ENCODE assay signal across 26 cellular contexts in the genomic region with DNA sequence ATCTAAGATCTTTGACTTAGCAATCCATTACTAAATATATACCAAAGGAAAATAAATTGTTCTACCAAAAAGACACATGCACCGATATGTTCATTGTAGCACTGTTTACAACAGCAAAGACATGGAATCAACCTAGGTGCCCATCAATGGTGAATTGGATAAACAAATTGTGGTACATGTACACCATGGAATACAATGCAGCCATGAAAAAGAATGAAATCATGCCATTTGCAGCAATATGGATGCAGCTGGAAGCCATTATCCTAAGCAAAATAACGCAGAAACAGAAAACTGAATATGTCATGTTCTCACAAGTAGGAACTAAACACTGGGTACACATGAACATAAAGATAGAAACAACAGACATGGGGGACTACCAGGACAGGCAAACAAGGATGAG.
DNase-seq lines count a peak whose midpoint lies in the region; FAIRE-seq and TF ChIP-seq lines count a peak whose summit lies in the region.
"Had no signal": no experiment of that assay in that cellular context is flagged by ENCODE, and none has a peak within 500 bp of the region (broad histone marks: within the 10 kb centered on the region; RNA-seq: fewer than 3 reads in every experiment).

No MANE protein-coding gene starts in this region.

- no peak overlapping the region for H3K4me3 Mint-ChIP-seq in activated CD4-positive, alpha-beta T cell treated with anti-CD3 and anti-CD28 coated beads, Interleukin-2, amount 10 ng/mL, durations not matched to agents 24 days and 14 days
- H3K4me3 Mint-ChIP-seq in type B pancreatic cell = no peak overlapping the region
- H3K4me3 Mint-ChIP-seq: CD14-positive monocyte; CD4-positive, alpha-beta memory T cell; CD4-positive, CD25-positive, alpha-beta regulatory T cell; CD8-positive, alpha-beta memory T cell had no signal

- H3K27me3 ChIP-seq in testis = no peaks in the 10 kb centered on the region
- H3K27me3 ChIP-seq: BE2C, BLaER1 had no signal

- no peaks in the 10 kb centered on the region for H3K9me3 ChIP-seq in testis
- H3K9me3 ChIP-seq: BE2C had no signal

- TF ChIP-seq CTCF in type B pancreatic cell (conservative IDR thresholded peaks at IDR 0.05) (no peak), testis (IDR thresholded peaks at IDR 0.05) (no peak)

- H3K36me3 Mint-ChIP-seq in activated CD4-positive, alpha-beta T cell treated with anti-CD3 and anti-CD28 coated beads, Interleukin-2, amount 10 ng/mL, durations not matched to agents 24 days and 14 days (ENCODE audit: low read depth) = no peaks in the 10 kb centered on the region
- H3K36me3 Mint-ChIP-seq in type B pancreatic cell = peaks cover 5% of the 10 kb centered on the region
- H3K36me3 Mint-ChIP-seq: CD14-positive monocyte; CD4-positive, alpha-beta memory T cell; CD4-positive, CD25-positive, alpha-beta regulatory T cell; CD8-positive, alpha-beta memory T cell had no signal

- no peak overlapping the region for H3K27ac ChIP-seq in testis
- H3K27ac ChIP-seq: BLaER1 had no signal

- H3K27me3 Mint-ChIP-seq in activated CD4-positive, alpha-beta T cell treated with anti-CD3 and anti-CD28 coated beads, Interleukin-2, amount 10 ng/mL, durations not matched to agents 24 days and 14 days = no peaks in the 10 kb centered on the region
- no peaks in the 10 kb centered on the region for H3K27me3 Mint-ChIP-seq in type B pancreatic cell
- H3K27me3 Mint-ChIP-seq: CD4-positive, alpha-beta memory T cell; CD4-positive, CD25-positive, alpha-beta regulatory T cell; CD8-positive, alpha-beta memory T cell had no signal

- peak; percentile 36 for FAIRE-seq in HTR-8/SVneo (lab: Jason Lieb, UNC)
- FAIRE-seq: A204.1, GM12878, GM12892, GM18507 had no signal

- intact Hi-C loops in activated CD4-positive, alpha-beta T cell treated with anti-CD3 and anti-CD28 coated beads, Interleukin-2, amount 10 ng/mL, durations not matched to agents 24 days and 14 days (cut with micrococcal nuclease) = no loop called here
- intact Hi-C loops in testis (cut with DNase I; ENCODE audit: low total_unique reads) = no loop called here

- no peak for TF ChIP-seq POLR2A in testis (IDR thresholded peaks at IDR 0.05)

- no peaks in the 10 kb centered on the region for H3K4me1 Mint-ChIP-seq in activated CD4-positive, alpha-beta T cell treated with anti-CD3 and anti-CD28 coated beads, Interleukin-2, amount 10 ng/mL, durations not matched to agents 24 days and 14 days
- H3K4me1 Mint-ChIP-seq in type B pancreatic cell (ENCODE audit: unreplicated experiment) = no peaks in the 10 kb centered on the region

- no peaks in the 10 kb centered on the region for H3K4me1 ChIP-seq in testis
- H3K4me1 ChIP-seq: BE2C had no signal

- DNase-seq in activated CD4-positive, alpha-beta T cell treated with anti-CD3 and anti-CD28 coated beads, Interleukin-2, amount 10 ng/mL, durations not matched to agents 24 days and 14 days = peak; percentile 1
- DNase-seq in activated CD4-positive, alpha-beta T cell treated with anti-CD3 and anti-CD28 coated beads for 1 hour = no peak
- DNase-seq in HTR-8/SVneo (ENCODE audit: insufficient read length, low spot score) = no peak
- DNase-seq in type B pancreatic cell (ENCODE audit: extremely low spot score, unreplicated experiment) = no peak
- DNase-seq in testis = no peak
- DNase-seq: 8988T; ACHN; BE2C; C1 segment of cervical spinal cord; CD4-positive, alpha-beta memory T cell; CD4-positive, CD25-positive, alpha-beta regulatory T cell; CD8-positive, alpha-beta memory T cell; COR-L47; DMS 273 treated with DMSO at 0.1 percent for 48 hours; DMS153; DMS53; DMS79; DND-41; EL; GDM1 had no signal

- H3K27ac Mint-ChIP-seq in activated CD4-positive, alpha-beta T cell treated with anti-CD3 and anti-CD28 coated beads, Interleukin-2, amount 10 ng/mL, durations not matched to agents 24 days and 14 days = no peak overlapping the region
- H3K27ac Mint-ChIP-seq in type B pancreatic cell = no peak overlapping the region
- H3K27ac Mint-ChIP-seq: CD14-positive monocyte; CD4-positive, alpha-beta memory T cell; CD4-positive, CD25-positive, alpha-beta regulatory T cell; CD8-positive, alpha-beta memory T cell had no signal

- WGBS in testis, 2 donors = 87 to 88% methylated on average over 2 of the region's 2 CpGs

- peaks cover 5% of the 10 kb centered on the region for H3K9me3 Mint-ChIP-seq in activated CD4-positive, alpha-beta T cell treated with anti-CD3 and anti-CD28 coated beads, Interleukin-2, amount 10 ng/mL, durations not matched to agents 24 days and 14 days
- H3K9me3 Mint-ChIP-seq in type B pancreatic cell = peaks cover 18% of the 10 kb centered on the region

- H3K36me3 ChIP-seq in testis (ENCODE audit: low read depth, missing control alignments) = no peaks in the 10 kb centered on the region
- H3K36me3 ChIP-seq: BE2C, BLaER1 had no signal

- no peak overlapping the region for H3K4me3 ChIP-seq in testis
- H3K4me3 ChIP-seq: BLaER1, GM12878 had no signal
